In genomic region chr17:49051269-49051668, GRCh38 we compare ENCODE assay signal across 32 cellular contexts. TPM values are rescaled to one million over a fixed set of nuclear protein-coding genes. Genes with fewer than 3 reads are reported as not detected.
"Had no signal": no experiment of that assay in that cellular context is flagged by ENCODE, and none has a peak within 500 bp of the region (broad histone marks: within the 10 kb centered on the region; RNA-seq: fewer than 3 reads in every experiment).

No MANE protein-coding gene starts in this region.

- H3K9me3 Mint-ChIP-seq: activated B cell treated with CpG ODN at 0.5 μM for 24 hours; activated naive CD4-positive, alpha-beta T cell treated with anti-CD3 and anti-CD28 coated beads, Interleukin-2, amount 50 U/mL, for 24 hours; activated naive CD8-positive, alpha-beta T cell treated with anti-CD3 and anti-CD28 coated beads, Interleukin-2, amount 50 U/mL, for 24 hours; activated T-helper 2 cell treated with anti-CD3 and anti-CD28 coated beads, Interferon-gamma antibody, Interleukin-2, Interleukin-4, amounts not matched to agents 10 μg/mL and 5 μg/mL and 100 μg/mL, durations not matched to agents 14 hours and 24 hours and 36 hours; central memory CD8-positive, alpha-beta T cell; dendritic cell treated with granulocyte-macrophage colony-stimulating factor and Interleukin-4, amounts not matched to agents 40 ng/mL and 50 ng/mL, for 4 days; nephron progenitor cell; stimulated activated memory B cell treated with anti-CD40 and anti-IgM and Interleukin-4, amounts not matched to agents 10 μg/mL and 1 μg/mL and 100 μg/mL, for 72 hours; stimulated activated naive CD8-positive, alpha-beta T cell treated with anti-CD3 and anti-CD28 coated beads, Interleukin-15, amount 100 ng/mL, for 72 hours had no signal

- H3K27me3 ChIP-seq: ovary, thyroid gland, upper lobe of left lung had no signal

- H3K27me3 Mint-ChIP-seq: activated naive CD4-positive, alpha-beta T cell treated with anti-CD3 and anti-CD28 coated beads, Interleukin-2, amount 50 U/mL, for 24 hours had no signal

- H3K36me3 ChIP-seq: esophagus squamous epithelium, heart right ventricle, ovary, prostate gland, sigmoid colon, thyroid gland, upper lobe of left lung had no signal

- H3K4me1 ChIP-seq: esophagus squamous epithelium, heart right ventricle, prostate gland, sigmoid colon, upper lobe of left lung had no signal

- DNase-seq: activated B cell treated with CpG ODN at 0.5 μM for 24 hours; activated CD4-positive, alpha-beta T cell treated with anti-CD3 and anti-CD28 coated beads, Interleukin-2, amount 50 U/mL, for 1 hour; activated CD8-positive, alpha-beta memory T cell treated with anti-CD3 and anti-CD28 coated beads, Interleukin-2, amount 10 ng/mL, durations not matched to agents 7 days and 5 days; activated CD8-positive, alpha-beta T cell treated with anti-CD3 and anti-CD28 coated beads, Interleukin-2, amount 10 ng/mL, durations not matched to agents 7 days and 5 days; activated naive CD8-positive, alpha-beta T cell treated with anti-CD3 and anti-CD28 coated beads, Interleukin-2, amount 50 U/mL, for 24 hours; activated T-cell treated with anti-CD3 and anti-CD28 coated beads, Interleukin-2, amount 50 U/mL, for 48 hours; amygdala; esophagus squamous epithelium; foreskin melanocyte; heart right ventricle; islet precursor cell; left ventricle myocardium superior; nephron progenitor cell; ovary; retina; sigmoid colon; small intestine; stimulated activated CD4-positive, alpha-beta T cell treated with anti-CD3 and anti-CD28 coated beads, Interleukin-1b, Interleukin-23, amount 100 ng/mL, for 48 hours; stimulated activated CD4-positive, alpha-beta T cell treated with anti-CD3 and anti-CD28 coated beads, Interleukin-4, amount 100 ng/mL, for 4 hours; stimulated activated CD8-positive, alpha-beta memory T cell treated with anti-CD3 and anti-CD28 coated beads, Interleukin-4, amount 100 ng/mL, for 48 hours; stimulated activated naive CD8-positive, alpha-beta T cell treated with anti-CD3 and anti-CD28 coated beads, Interleukin-15, amount 100 ng/mL, for 72 hours; substantia nigra; T-helper 17 cell; thyroid gland; upper lobe of left lung had no signal

- H3K27ac Mint-ChIP-seq: activated B cell treated with CpG ODN at 0.5 μM for 24 hours; activated CD8-positive, alpha-beta memory T cell treated with anti-CD3 and anti-CD28 coated beads, Interleukin-2, amount 10 ng/mL, durations not matched to agents 7 days and 5 days; activated CD8-positive, alpha-beta T cell treated with anti-CD3 and anti-CD28 coated beads, Interleukin-2, amount 10 ng/mL, durations not matched to agents 7 days and 5 days; activated naive CD4-positive, alpha-beta T cell treated with anti-CD3 and anti-CD28 coated beads, Interleukin-2, amount 50 U/mL, for 24 hours; activated naive CD8-positive, alpha-beta T cell treated with anti-CD3 and anti-CD28 coated beads, Interleukin-2, amount 50 U/mL, for 24 hours; activated T-helper 2 cell treated with anti-CD3 and anti-CD28 coated beads, Interferon-gamma antibody, Interleukin-2, Interleukin-4, amounts not matched to agents 10 μg/mL and 5 μg/mL and 100 μg/mL, durations not matched to agents 14 hours and 24 hours and 36 hours; dendritic cell treated with granulocyte-macrophage colony-stimulating factor and Interleukin-4, amounts not matched to agents 40 ng/mL and 50 ng/mL, for 4 days; stimulated activated memory B cell treated with anti-CD40 and anti-IgM and Interleukin-4, amounts not matched to agents 10 μg/mL and 1 μg/mL and 100 μg/mL, for 72 hours; stimulated activated naive CD8-positive, alpha-beta T cell treated with anti-CD3 and anti-CD28 coated beads, Interleukin-15, amount 100 ng/mL, for 72 hours; T-helper 17 cell had no signal

- H3K4me3 Mint-ChIP-seq: activated B cell treated with CpG ODN at 0.5 μM for 24 hours; activated CD8-positive, alpha-beta memory T cell treated with anti-CD3 and anti-CD28 coated beads, Interleukin-2, amount 10 ng/mL, durations not matched to agents 7 days and 5 days; activated CD8-positive, alpha-beta T cell treated with anti-CD3 and anti-CD28 coated beads, Interleukin-2, amount 10 ng/mL, durations not matched to agents 7 days and 5 days; activated naive CD4-positive, alpha-beta T cell treated with anti-CD3 and anti-CD28 coated beads, Interleukin-2, amount 50 U/mL, for 24 hours; activated naive CD8-positive, alpha-beta T cell treated with anti-CD3 and anti-CD28 coated beads, Interleukin-2, amount 50 U/mL, for 24 hours; central memory CD8-positive, alpha-beta T cell; dendritic cell treated with granulocyte-macrophage colony-stimulating factor and Interleukin-4, amounts not matched to agents 40 ng/mL and 50 ng/mL, for 4 days; nephron progenitor cell; stimulated activated memory B cell treated with anti-CD40 and anti-IgM and Interleukin-4, amounts not matched to agents 10 μg/mL and 1 μg/mL and 100 μg/mL, for 72 hours; stimulated activated naive CD8-positive, alpha-beta T cell treated with anti-CD3 and anti-CD28 coated beads, Interleukin-15, amount 100 ng/mL, for 72 hours; T-helper 17 cell had no signal

- H3K9me3 ChIP-seq: esophagus squamous epithelium, heart right ventricle, ovary, prostate gland, sigmoid colon, thyroid gland, upper lobe of left lung had no signal

- H3K4me1 Mint-ChIP-seq: activated B cell treated with CpG ODN at 0.5 μM for 24 hours; activated naive CD4-positive, alpha-beta T cell treated with anti-CD3 and anti-CD28 coated beads, Interleukin-2, amount 50 U/mL, for 24 hours; activated naive CD8-positive, alpha-beta T cell treated with anti-CD3 and anti-CD28 coated beads, Interleukin-2, amount 50 U/mL, for 24 hours; central memory CD8-positive, alpha-beta T cell; T-helper 17 cell had no signal

- H3K27ac ChIP-seq: epithelial cell of prostate, esophagus squamous epithelium, heart right ventricle, ovary, prostate gland, sigmoid colon, thyroid gland, upper lobe of left lung had no signal

- ATAC-seq: activated CD8-positive, alpha-beta memory T cell treated with anti-CD3 and anti-CD28 coated beads, Interleukin-2, amount 10 ng/mL, durations not matched to agents 7 days and 5 days; activated CD8-positive, alpha-beta T cell treated with anti-CD3 and anti-CD28 coated beads, Interleukin-2, amount 10 ng/mL, durations not matched to agents 7 days and 5 days; activated naive CD8-positive, alpha-beta T cell treated with anti-CD3 and anti-CD28 coated beads, Interleukin-2, amount 50 U/mL, for 24 hours; heart right ventricle; left ventricle myocardium superior; stimulated activated memory B cell treated with anti-CD40 and anti-IgM and Interleukin-4, amounts not matched to agents 10 μg/mL and 1 μg/mL and 100 μg/mL, for 72 hours; stimulated activated naive CD8-positive, alpha-beta T cell treated with anti-CD3 and anti-CD28 coated beads, Interleukin-15, amount 100 ng/mL, for 72 hours; T-helper 17 cell had no signal

- H3K36me3 Mint-ChIP-seq: activated CD8-positive, alpha-beta memory T cell treated with anti-CD3 and anti-CD28 coated beads, Interleukin-2, amount 10 ng/mL, durations not matched to agents 7 days and 5 days; activated naive CD4-positive, alpha-beta T cell treated with anti-CD3 and anti-CD28 coated beads, Interleukin-2, amount 50 U/mL, for 24 hours; stimulated activated memory B cell treated with anti-CD40 and anti-IgM and Interleukin-4, amounts not matched to agents 10 μg/mL and 1 μg/mL and 100 μg/mL, for 72 hours had no signal

- H3K4me3 ChIP-seq: esophagus squamous epithelium, heart right ventricle, ovary, prostate gland, sigmoid colon, thyroid gland, upper lobe of left lung had no signal

RNA-seq across cellular contexts. Expression of gene IGF2BP1, which starts 54.1 kb away (rescaled TPM):
- total RNA-seq: activated CD8-positive, alpha-beta memory T cell treated with anti-CD3 and anti-CD28 coated beads, Interleukin-2, amount 10 ng/mL, durations not matched to agents 7 days and 5 days; activated CD8-positive, alpha-beta T cell treated with anti-CD3 and anti-CD28 coated beads, Interleukin-2, amount 10 ng/mL, durations not matched to agents 7 days and 5 days; esophagus squamous epithelium; heart right ventricle; left ventricle myocardium superior; T-helper 17 cell had no signal
